ENCODE assay signal across 20 cellular contexts in genomic region chrX:6748595-6748994, GRCh38.
DNase-seq lines count a peak whose midpoint lies in the region; ATAC-seq lines count a peak whose summit lies in the region.
"Had no signal": no experiment of that assay in that cellular context is flagged by ENCODE, and none has a peak within 500 bp of the region (broad histone marks: within the 10 kb centered on the region; RNA-seq: fewer than 3 reads in every experiment).

No MANE protein-coding gene starts in this region.

- peak; percentile 53 for ATAC-seq in GM18861 (IDR thresholded peaks at IDR 0.05; ENCODE audit: unreplicated experiment)
- ATAC-seq in GM21360 (IDR thresholded peaks at IDR 0.05; ENCODE audit: unreplicated experiment), result peak; percentile 66
- ATAC-seq in HG03378 (IDR thresholded peaks at IDR 0.05; ENCODE audit: unreplicated experiment), result peak; percentile 57
- no peak for ATAC-seq in GM21390 (IDR thresholded peaks at IDR 0.05; ENCODE audit: unreplicated experiment)

- H3K27ac ChIP-seq in caudate nucleus (ENCODE audit: low read depth, low read length), result no peak overlapping the region
- H3K27ac ChIP-seq: GM23248, PC-9 had no signal

- DNase-seq in occipital lobe (lab: John Stamatoyannopoulos, UW) (no peak), caudate nucleus (lab: John Stamatoyannopoulos, UW) (no peak), hypothalamus (lab: John Stamatoyannopoulos, UW) (no peak)
- DNase-seq: BE2C; CD4-positive, alpha-beta memory T cell; DMS79 treated with DMSO at 0.1 percent for 48 hours; GM23248; HFFc6; IMR-90; MV-4-11; NCI-H1436; NCI-H2029 treated with DMSO at 0.1 percent for 48 hours; NCI-H2227 treated with DMSO at 0.1 percent for 48 hours; NCI-H524 treated with DMSO at 0.1 percent for 48 hours; PC-9; T1000 had no signal
